29 cellular contexts compared by ENCODE assay signal in the genomic region with DNA sequence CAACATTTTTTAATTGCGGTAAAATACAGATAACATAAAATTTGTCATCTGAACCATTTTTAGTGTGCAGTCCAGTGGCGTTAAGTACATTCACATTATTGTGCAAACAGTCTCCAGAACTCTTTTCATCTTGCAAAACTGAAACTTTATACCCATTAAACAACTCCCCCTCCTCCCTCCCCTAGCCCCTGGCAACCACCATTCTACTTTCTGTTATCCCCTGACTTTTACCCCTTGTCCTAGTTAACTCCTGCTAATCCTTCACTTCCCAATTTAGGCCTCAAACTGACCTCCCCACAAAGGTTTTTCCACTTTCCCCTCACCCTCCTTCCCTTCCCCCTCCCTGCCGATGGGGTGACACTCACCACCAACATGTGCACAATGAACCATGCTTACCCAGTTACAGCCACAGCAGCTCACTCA. TPM values are rescaled to one million over a fixed set of nuclear protein-coding genes. Genes with fewer than 3 reads are reported as not detected.
DNase-seq lines count a peak whose midpoint lies in the region; ATAC-seq and TF ChIP-seq lines count a peak whose summit lies in the region.
"Had no signal": no experiment of that assay in that cellular context is flagged by ENCODE, and none has a peak within 500 bp of the region (broad histone marks: within the 10 kb centered on the region; RNA-seq: fewer than 3 reads in every experiment).

No MANE protein-coding gene starts in this region.

- no peak overlapping the region for H3K4me3 ChIP-seq in NB4 (ENCODE audit: low read depth, low read length)
- no peak overlapping the region for H3K4me3 ChIP-seq in ectodermal cell (ENCODE audit: insufficient read depth, low read depth, low read length)
- no peak overlapping the region for H3K4me3 ChIP-seq in uterus
- H3K4me3 ChIP-seq: BLaER1 treated with 17β-estradiol and CSF1 and Interleukin-3, amounts not matched to agents 10 nM and 100 nM; heart left ventricle; Peyer's patch; suprapubic skin had no signal

- H3K27me3 ChIP-seq in ectodermal cell (ENCODE audit: control insufficient read depth, insufficient read depth, low read length, poor library complexity, severe bottlenecking) (no peaks in the 10 kb centered on the region), uterus (no peaks in the 10 kb centered on the region)
- H3K27me3 ChIP-seq: BLaER1 treated with 17β-estradiol and CSF1 and Interleukin-3, amounts not matched to agents 10 nM and 100 nM; Peyer's patch; suprapubic skin had no signal

- TF ChIP-seq CTCF in NB4 (IDR thresholded peaks at IDR 0.05; ENCODE audit: low read depth, low read length), result no peak
- TF ChIP-seq CTCF in neural crest cell (conservative IDR thresholded peaks at IDR 0.05), result no peak
- TF ChIP-seq CTCF in uterus (IDR thresholded peaks at IDR 0.05), result no peak

- no peaks in the 10 kb centered on the region for H3K9me3 Mint-ChIP-seq in neural crest cell
- H3K9me3 Mint-ChIP-seq: activated naive CD4-positive, alpha-beta T cell treated with anti-CD3 and anti-CD28 coated beads, Interleukin-2, amount 50 U/mL, for 72 hours; activated T-helper 2 cell treated with anti-CD3 and anti-CD28 coated beads, Interferon-gamma antibody, Interleukin-2, Interleukin-4, amounts not matched to agents 10 μg/mL and 5 μg/mL and 100 μg/mL, durations not matched to agents 14 hours and 24 hours and 36 hours; T-helper 2 cell treated with Interferon-gamma antibody and Interleukin-4, amounts not matched to agents 5 μg/mL and 100 μg/mL, for 36 hours had no signal

- TF ChIP-seq POLR2A in NB4 (IDR thresholded peaks at IDR 0.05; ENCODE audit: extremely low read depth, insufficient read length), result no peak
- no peak for TF ChIP-seq POLR2A in uterus (IDR thresholded peaks at IDR 0.05)

- DNase-seq in NB4 (ENCODE audit: low read depth) (peak; percentile 56), neural crest cell (ENCODE audit: low read depth, low spot score) (no peak), uterus (no peak), SHP77 (lab: John Stamatoyannopoulos, UW) (no peak), Ammon's horn (ENCODE audit: low spot score) (no peak)
- DNase-seq: activated CD4-positive, alpha-beta T cell treated with anti-CD3 and anti-CD28 coated beads for 36 hours; central memory CD4-positive, alpha-beta T cell; DMS153; foreskin keratinocyte; H7; heart left ventricle; Karpas-422; NCI-H1436 treated with DMSO at 0.1 percent for 48 hours; NCI-H2081 treated with DMSO at 0.1 percent for 48 hours; NCI-H345; Peyer's patch; SHP77 treated with DMSO at 0.1 percent for 48 hours; small intestine; stimulated activated naive CD4-positive, alpha-beta T cell treated with Interleukin-2 at 50 U/mL for 16 hours had no signal

- H3K4me1 ChIP-seq in ectodermal cell (ENCODE audit: control insufficient read depth, insufficient read depth, low read length) (peaks cover 21% of the 10 kb centered on the region), uterus (no peaks in the 10 kb centered on the region)
- H3K4me1 ChIP-seq: BLaER1 treated with 17β-estradiol and CSF1 and Interleukin-3, amounts not matched to agents 10 nM and 100 nM; foreskin keratinocyte; Peyer's patch; suprapubic skin had no signal

- intact Hi-C loops in uterus (cut with DNase I; ENCODE audit: low total_unique reads), result no loop called here

- no peak overlapping the region for H3K4me3 Mint-ChIP-seq in neural crest cell
- H3K4me3 Mint-ChIP-seq: activated CD4-positive, alpha-beta T cell treated with anti-CD3 and anti-CD28 coated beads for 36 hours; T-helper 2 cell treated with Interferon-gamma antibody and Interleukin-4, amounts not matched to agents 5 μg/mL and 100 μg/mL, for 36 hours had no signal

- H3K36me3 Mint-ChIP-seq in neural crest cell (ENCODE audit: low read depth), result no peaks in the 10 kb centered on the region
- H3K36me3 Mint-ChIP-seq: activated naive CD4-positive, alpha-beta T cell treated with anti-CD3 and anti-CD28 coated beads, Interleukin-2, amount 50 U/mL, for 72 hours had no signal

- H3K9me3 ChIP-seq in ectodermal cell (ENCODE audit: control insufficient read depth, low read length), result no peaks in the 10 kb centered on the region
- H3K9me3 ChIP-seq in uterus, result no peaks in the 10 kb centered on the region
- H3K9me3 ChIP-seq: BLaER1 treated with 17β-estradiol and CSF1 and Interleukin-3, amounts not matched to agents 10 nM and 100 nM; heart left ventricle; Peyer's patch; suprapubic skin had no signal

- H3K4me1 Mint-ChIP-seq in neural crest cell, result peaks cover 30% of the 10 kb centered on the region
- H3K4me1 Mint-ChIP-seq: activated CD4-positive, alpha-beta T cell treated with anti-CD3 and anti-CD28 coated beads for 36 hours had no signal

- H3K27ac Mint-ChIP-seq in neural crest cell (ENCODE audit: unreplicated experiment), result peak overlapping the region; percentile 97
- H3K27ac Mint-ChIP-seq: activated CD4-positive, alpha-beta T cell treated with anti-CD3 and anti-CD28 coated beads for 36 hours; activated naive CD4-positive, alpha-beta T cell treated with anti-CD3 and anti-CD28 coated beads, Interleukin-2, amount 50 U/mL, for 72 hours; activated T-helper 2 cell treated with anti-CD3 and anti-CD28 coated beads, Interferon-gamma antibody, Interleukin-2, Interleukin-4, amounts not matched to agents 10 μg/mL and 5 μg/mL and 100 μg/mL, durations not matched to agents 14 hours and 24 hours and 36 hours; T-helper 2 cell treated with Interferon-gamma antibody and Interleukin-4, amounts not matched to agents 5 μg/mL and 100 μg/mL, for 36 hours had no signal

- H3K36me3 ChIP-seq in ectodermal cell (ENCODE audit: control insufficient read depth, insufficient read depth, low read length) (no peaks in the 10 kb centered on the region), uterus (no peaks in the 10 kb centered on the region)
- H3K36me3 ChIP-seq: BLaER1 treated with 17β-estradiol and CSF1 and Interleukin-3, amounts not matched to agents 10 nM and 100 nM; heart left ventricle; Peyer's patch; suprapubic skin had no signal

- ATAC-seq in HG03025 (IDR thresholded peaks at IDR 0.05; ENCODE audit: low FRiP score, unreplicated experiment), result no peak
- ATAC-seq: activated CD4-positive, alpha-beta T cell treated with anti-CD3 and anti-CD28 coated beads for 36 hours; activated naive CD4-positive, alpha-beta T cell treated with anti-CD3 and anti-CD28 coated beads, Interleukin-2, amount 50 U/mL, for 72 hours; esophagus mucosa; foreskin keratinocyte; heart left ventricle had no signal

- WGBS in ectodermal cell, 2 experiments, result 79 to 85% methylated on average over 3 of the region's 3 CpGs

- H3K27me3 Mint-ChIP-seq in neural crest cell (ENCODE audit: low read depth), result no peaks in the 10 kb centered on the region

- peak overlapping the region; percentile 30 for H3K27ac ChIP-seq in ectodermal cell (ENCODE audit: insufficient read depth, low read depth, low read length, poor library complexity, severe bottlenecking)
- H3K27ac ChIP-seq in uterus, result peak overlapping the region; percentile 39 to 51
- H3K27ac ChIP-seq: BLaER1 treated with 17β-estradiol and CSF1 and Interleukin-3, amounts not matched to agents 10 nM and 100 nM; foreskin keratinocyte; heart left ventricle; suprapubic skin had no signal

RNA-seq across cellular contexts. Expression of gene KIAA2012, which starts 54.7 kb away (rescaled TPM):
- not detected for polyA plus RNA-seq in ectodermal cell (2013, experiment 1 of 4)
- polyA plus RNA-seq in ectodermal cell (2013, experiment 2 of 4), result 0.12 TPM
- 0.11 TPM for polyA plus RNA-seq in ectodermal cell (2013, experiment 3 of 4)
- 0.08 TPM for polyA plus RNA-seq in ectodermal cell (2013, experiment 4 of 4)
- 0.07 and 0.34 TPM in 2 replicates for total RNA-seq in neural crest cell
- under 1 TPM in 3 of 4 donors, not detected in 1; 0.15 to 0.76 (median 0.26) TPM for total RNA-seq in uterus
- total RNA-seq: activated CD4-positive, alpha-beta T cell treated with anti-CD3 and anti-CD28 coated beads for 36 hours; activated naive CD4-positive, alpha-beta T cell treated with anti-CD3 and anti-CD28 coated beads, Interleukin-2, amount 50 U/mL, for 72 hours; activated T-helper 2 cell treated with anti-CD3 and anti-CD28 coated beads, Interferon-gamma antibody, Interleukin-2, Interleukin-4, amounts not matched to agents 10 μg/mL and 5 μg/mL and 100 μg/mL, durations not matched to agents 14 hours and 24 hours and 36 hours; esophagus mucosa; foreskin keratinocyte; H7; osteocyte had no signal
- polyA plus RNA-seq: foreskin keratinocyte, heart left ventricle, keratinocyte had no signal
